In the genomic region with DNA sequence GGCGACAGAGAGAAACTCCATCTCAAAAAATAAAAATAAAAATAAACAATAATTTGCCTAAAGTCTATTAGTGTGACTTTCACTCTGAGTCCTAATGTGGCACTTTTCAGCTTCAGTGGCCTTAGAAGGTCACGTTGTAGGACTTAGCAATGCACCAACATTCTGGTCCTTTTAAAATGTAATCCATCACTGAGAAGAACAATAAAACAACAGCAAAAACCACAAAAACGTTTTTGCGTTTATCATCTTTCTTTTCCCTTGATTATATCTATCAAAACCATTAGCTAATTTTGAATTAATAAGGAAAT, we compare ENCODE assay signal across 11 cellular contexts.
DNase-seq lines count a peak whose midpoint lies in the region; ATAC-seq and TF ChIP-seq lines count a peak whose summit lies in the region.
"Had no signal": no experiment of that assay in that cellular context is flagged by ENCODE, and none has a peak within 500 bp of the region (broad histone marks: within the 10 kb centered on the region; RNA-seq: fewer than 3 reads in every experiment).

No MANE protein-coding gene starts in this region.

- H3K4me1 ChIP-seq in HAP-1, result no peaks in the 10 kb centered on the region; the same call in 1 of the 2 replicates
- H3K4me1 ChIP-seq: prostate gland had no signal

- H3K4me3 ChIP-seq in GM12864 (ENCODE audit: low read depth, low read length) (no peak overlapping the region), HAP-1 (no peak overlapping the region)
- H3K4me3 ChIP-seq: lung, prostate gland, tibial artery had no signal

- H3K27ac Mint-ChIP-seq in naive thymus-derived CD8-positive, alpha-beta T cell, result no peak overlapping the region

- H3K36me3 Mint-ChIP-seq in naive thymus-derived CD8-positive, alpha-beta T cell, result no peaks in the 10 kb centered on the region

- H3K27me3 Mint-ChIP-seq in naive thymus-derived CD8-positive, alpha-beta T cell, result peaks cover 0 to 3% (median 0%) of the 10 kb centered on the region in 5 donors

- H3K27me3 ChIP-seq in HAP-1 (ENCODE audit: low read depth), result no peaks in the 10 kb centered on the region
- H3K27me3 ChIP-seq: tibial artery had no signal

- no peaks in the 10 kb centered on the region for H3K36me3 ChIP-seq in HAP-1 (replicated peaks)
- H3K36me3 ChIP-seq: prostate gland, tibial artery had no signal

- peak; percentile 67 for DNase-seq in GM12864 (ENCODE audit: low read depth)
- DNase-seq in naive thymus-derived CD8-positive, alpha-beta T cell, result no peak
- DNase-seq in HAP-1 (ENCODE audit: low spot score in 2 of 2), result no peak
- no peak for DNase-seq in stimulated activated naive CD8-positive, alpha-beta T cell treated with anti-CD3 and anti-CD28 coated beads, Interleukin-15, Interleukin-2, amounts not matched to agents 100 U/mL and 50 U/mL, for 24 hours
- DNase-seq: tibial artery had no signal

- no peak overlapping the region for H3K4me3 Mint-ChIP-seq in naive thymus-derived CD8-positive, alpha-beta T cell

- in situ Hi-C loops in HAP-1 (cut with MboI; ENCODE audit: low sequenced_read_pairs), result no loop called here

- peaks cover 0 to 18% (median 0%) of the 10 kb centered on the region in 9 donors for H3K9me3 Mint-ChIP-seq in naive thymus-derived CD8-positive, alpha-beta T cell

- H3K4me1 Mint-ChIP-seq in naive thymus-derived CD8-positive, alpha-beta T cell, result peaks cover 0 to 11% (median 0%) of the 10 kb centered on the region in 4 donors

- POLR2A ChIA-PET in naive thymus-derived CD8-positive, alpha-beta T cell (lab: Charles Lee), result no interaction called here

- peak; percentile 48 for ATAC-seq in GM19452 (IDR thresholded peaks at IDR 0.05; ENCODE audit: unreplicated experiment)
- ATAC-seq in HG02852 (IDR thresholded peaks at IDR 0.05; ENCODE audit: unreplicated experiment), result peak; percentile 49
- ATAC-seq in HG03558 (IDR thresholded peaks at IDR 0.05; ENCODE audit: extremely low read depth, unreplicated experiment), result peak; percentile 32
- no peak for ATAC-seq in naive thymus-derived CD8-positive, alpha-beta T cell
- ATAC-seq in stimulated activated naive CD8-positive, alpha-beta T cell treated with anti-CD3 and anti-CD28 coated beads, Interleukin-15, Interleukin-2, amounts not matched to agents 100 U/mL and 50 U/mL, for 24 hours, result no peak
- ATAC-seq in SK-N-SH treated with all-trans-retinoic acid at 6 μM for 48 hours, result no peak

- TF ChIP-seq CTCF in GM12864 (IDR thresholded peaks at IDR 0.05; ENCODE audit: low read depth, low read length, missing control alignments), result no peak

- no peaks in the 10 kb centered on the region for H3K9me3 ChIP-seq in HAP-1
- H3K9me3 ChIP-seq: prostate gland, tibial artery had no signal

TF ChIP-seq in SK-N-SH treated with all-trans-retinoic acid at 6 μM for 48 hours, 23 proteins besides CTCF, POLR2A, EP300 and RAD21:
- TF ChIP-seq TSHZ2 (CRISPR knock-in tag; IDR thresholded peaks at IDR 0.05) (no peak), BACH2 (CRISPR knock-in tag; IDR thresholded peaks at IDR 0.05; ENCODE audit: borderline replicate concordance) (no peak), ESRRG (CRISPR knock-in tag; IDR thresholded peaks at IDR 0.05) (no peak), PPARA (CRISPR knock-in tag; IDR thresholded peaks at IDR 0.05; ENCODE audit: borderline replicate concordance) (no peak), OSR1 (CRISPR knock-in tag; IDR thresholded peaks at IDR 0.05) (no peak), POU6F1 (CRISPR knock-in tag; IDR thresholded peaks at IDR 0.05; ENCODE audit: borderline replicate concordance, low read depth) (no peak)

Comparison
In these comparisons a context has a peak if more than half of its experiments do, and no peak if none do; other contexts are left out.
1. ATAC-seq: peak in GM19452 (single experiment), HG02852 (single experiment) and HG03558 (single experiment); none in naive thymus-derived CD8-positive, alpha-beta T cell (0 of 2), stimulated activated naive CD8-positive, alpha-beta T cell treated with anti-CD3 and anti-CD28 coated beads, Interleukin-15, Interleukin-2, amounts not matched to agents 100 U/mL and 50 U/mL, for 24 hours (single experiment) and SK-N-SH treated with all-trans-retinoic acid at 6 μM for 48 hours (single experiment).